Comparison of ENCODE assay signal across 20 cellular contexts in genomic region chr11:35255514-35255913, GRCh38.
DNase-seq lines count a peak whose midpoint lies in the region; ATAC-seq, FAIRE-seq and TF ChIP-seq lines count a peak whose summit lies in the region.
"Had no signal": no experiment of that assay in that cellular context is flagged by ENCODE, and none has a peak within 500 bp of the region (broad histone marks: within the 10 kb centered on the region; RNA-seq: fewer than 3 reads in every experiment).

No MANE protein-coding gene starts in this region.

- no peaks in the 10 kb centered on the region for H3K79me2 ChIP-seq in HepG2 (ENCODE audit: insufficient read depth, low read length)

- no peak overlapping the region for H3K9ac ChIP-seq in HepG2 (ENCODE audit: insufficient read depth, low read depth, low read length)
- H3K9ac ChIP-seq in colonic mucosa (ENCODE audit: low read depth in 2 of 2, low read length in 2 of 2): no peak overlapping the region
- H3K9ac ChIP-seq: BLaER1 had no signal

- FAIRE-seq in HepG2 (lab: Jason Lieb, UNC): no peak
- FAIRE-seq: GM12878, H1, HTR-8/SVneo had no signal

- no peak for TF ChIP-seq EP300 in HepG2 (IDR thresholded peaks at IDR 0.05; ENCODE audit: low read depth in 2 of 2, low read length in 2 of 2)
- no peak for TF ChIP-seq EP300 in HepG2 (CRISPR knock-in tag; IDR thresholded peaks at IDR 0.05; ENCODE audit: borderline replicate concordance)

- in situ Hi-C loops in HepG2 (cut with HindIII; ENCODE audit: extremely low pct_ligation_motif_present, low pct_unique_long_range_greater_than_20kb): no loop called here

- BruUV-seq in HepG2 (replicated peaks; lab: Mats Ljungman, UMichigan): no TSS peak

- TF ChIP-seq POLR2A in HepG2 (IDR thresholded peaks at IDR 0.05; ENCODE audit: insufficient read depth in 1 of 2, low read depth in 2 of 2, low read length in 2 of 2): no peak

- intact Hi-C loops in activated CD8-positive, alpha-beta T cell treated with anti-CD3 and anti-CD28 coated beads for 36 hours (cut with micrococcal nuclease): no loop called here
- intact Hi-C loops in HepG2 (cut with micrococcal nuclease; ENCODE audit: unreplicated experiment) (no loop called here), colonic mucosa (cut with DNase I) (no loop called here)

- H3K27me3 ChIP-seq in HepG2 (ENCODE audit: control insufficient read depth in 1 of 2, insufficient read depth in 2 of 2, low read length in 2 of 2) (no peaks in the 10 kb centered on the region), colonic mucosa (no peaks in the 10 kb centered on the region)
- H3K27me3 ChIP-seq: BLaER1 had no signal

- no peak overlapping the region for H2AFZ ChIP-seq in HepG2 (ENCODE audit: low read length)

- TF ChIP-seq RAD21 in HepG2 (CRISPR knock-in tag; IDR thresholded peaks at IDR 0.05): no peak

- H3K27me3 Mint-ChIP-seq in activated CD8-positive, alpha-beta T cell treated with anti-CD3 and anti-CD28 coated beads, Interleukin-2, amount 10 ng/mL, durations not matched to agents 7 days and 5 days (ENCODE audit: low read depth): peaks cover 3% of the 10 kb centered on the region
- H3K27me3 Mint-ChIP-seq in activated CD8-positive, alpha-beta T cell treated with anti-CD3 and anti-CD28 coated beads for 36 hours: peaks cover 2% of the 10 kb centered on the region
- no peaks in the 10 kb centered on the region for H3K27me3 Mint-ChIP-seq in T-helper 17 cell
- H3K27me3 Mint-ChIP-seq in T-helper 2 cell treated with Interferon-gamma antibody and Interleukin-4, amounts not matched to agents 5 μg/mL and 100 μg/mL, for 36 hours (ENCODE audit: low read depth): peaks cover 61% of the 10 kb centered on the region
- H3K27me3 Mint-ChIP-seq: CD8-positive, alpha-beta memory T cell had no signal

- H3K9me3 Mint-ChIP-seq in activated CD8-positive, alpha-beta T cell treated with anti-CD3 and anti-CD28 coated beads, Interleukin-2, amount 10 ng/mL, durations not matched to agents 7 days and 5 days (ENCODE audit: insufficient read depth): peaks cover 4% of the 10 kb centered on the region
- H3K9me3 Mint-ChIP-seq in activated CD8-positive, alpha-beta T cell treated with anti-CD3 and anti-CD28 coated beads for 36 hours: no peaks in the 10 kb centered on the region
- peaks cover 4% of the 10 kb centered on the region for H3K9me3 Mint-ChIP-seq in T-helper 2 cell treated with Interferon-gamma antibody and Interleukin-4, amounts not matched to agents 5 μg/mL and 100 μg/mL, for 36 hours
- H3K9me3 Mint-ChIP-seq: CD8-positive, alpha-beta memory T cell; H9 had no signal

- peak overlapping the region; percentile 14 for H3K27ac Mint-ChIP-seq in activated CD8-positive, alpha-beta T cell treated with anti-CD3 and anti-CD28 coated beads, Interleukin-2, amount 10 ng/mL, durations not matched to agents 7 days and 5 days
- H3K27ac Mint-ChIP-seq in activated CD8-positive, alpha-beta T cell treated with anti-CD3 and anti-CD28 coated beads for 36 hours: no peak overlapping the region
- peak overlapping the region; percentile 82 for H3K27ac Mint-ChIP-seq in T-helper 17 cell
- H3K27ac Mint-ChIP-seq in T-helper 2 cell treated with Interferon-gamma antibody and Interleukin-4, amounts not matched to agents 5 μg/mL and 100 μg/mL, for 36 hours: no peak overlapping the region
- H3K27ac Mint-ChIP-seq: H9 had no signal

- WGBS in HepG2 (ENCODE audit: low lambda C conversion rate): 87% methylated on average over 2 of the region's 2 CpGs

- peaks cover 38% of the 10 kb centered on the region for H3K4me1 Mint-ChIP-seq in activated CD8-positive, alpha-beta T cell treated with anti-CD3 and anti-CD28 coated beads, Interleukin-2, amount 10 ng/mL, durations not matched to agents 7 days and 5 days (ENCODE audit: low read depth)
- H3K4me1 Mint-ChIP-seq in activated CD8-positive, alpha-beta T cell treated with anti-CD3 and anti-CD28 coated beads for 36 hours (ENCODE audit: low read depth): peaks cover 33% of the 10 kb centered on the region
- H3K4me1 Mint-ChIP-seq in T-helper 17 cell: peaks cover 16% of the 10 kb centered on the region
- H3K4me1 Mint-ChIP-seq in T-helper 2 cell treated with Interferon-gamma antibody and Interleukin-4, amounts not matched to agents 5 μg/mL and 100 μg/mL, for 36 hours (ENCODE audit: low read depth): peaks cover 20% of the 10 kb centered on the region
- H3K4me1 Mint-ChIP-seq: H9 had no signal

- H3K27ac ChIP-seq in HepG2 (ENCODE audit: extremely low read length, insufficient read depth, low read length) (no peak overlapping the region), colonic mucosa (no peak overlapping the region)
- H3K27ac ChIP-seq: BLaER1 had no signal

- DNase-seq in activated CD8-positive, alpha-beta T cell treated with anti-CD3 and anti-CD28 coated beads, Interleukin-2, amount 10 ng/mL, durations not matched to agents 7 days and 5 days: no peak
- no peak for DNase-seq in activated CD8-positive, alpha-beta T cell treated with anti-CD3 and anti-CD28 coated beads for 36 hours
- no peak for DNase-seq in T-helper 17 cell
- DNase-seq in HepG2 (ENCODE audit: low spot score): no peak
- no peak for DNase-seq in NCI-H2227 treated with DMSO at 0.1 percent for 48 hours (lab: John Stamatoyannopoulos, UW)
- DNase-seq in T-helper 2 cell treated with Interferon-gamma antibody and Interleukin-4, amounts not matched to agents 5 μg/mL and 100 μg/mL, for 36 hours (ENCODE audit: low spot score): no peak
- no peak for DNase-seq in colonic mucosa
- DNase-seq: 8988T; CD8-positive, alpha-beta memory T cell; COR-L47; DMS 273 treated with DMSO at 0.1 percent for 48 hours; DMS53; DND-41; EL; H9 had no signal

- ATAC-seq in activated CD8-positive, alpha-beta T cell treated with anti-CD3 and anti-CD28 coated beads, Interleukin-2, amount 10 ng/mL, durations not matched to agents 7 days and 5 days: no peak
- no peak for ATAC-seq in activated CD8-positive, alpha-beta T cell treated with anti-CD3 and anti-CD28 coated beads for 36 hours
- ATAC-seq in T-helper 17 cell (no peak), HepG2 (no peak), GM18868 (IDR thresholded peaks at IDR 0.05; ENCODE audit: unreplicated experiment) (no peak)
- ATAC-seq: GM12878 had no signal

- no peaks in the 10 kb centered on the region for H3K4me1 ChIP-seq in HepG2 (ENCODE audit: insufficient read depth, low read length)
- no peaks in the 10 kb centered on the region for H3K4me1 ChIP-seq in colonic mucosa
- H3K4me1 ChIP-seq: BLaER1 had no signal

- H3K4me3 ChIP-seq in HepG2 (replicated peaks in 1 of 3; ENCODE audit: insufficient read depth in 1 of 3, low read depth in 2 of 3, low read length in 3 of 3): no peak overlapping the region
- H3K4me3 ChIP-seq in colonic mucosa: no peak overlapping the region
- H3K4me3 ChIP-seq: BLaER1, GM12878 had no signal

- no peak for TF ChIP-seq CTCF in activated CD8-positive, alpha-beta T cell treated with anti-CD3 and anti-CD28 coated beads for 36 hours (IDR thresholded peaks at IDR 0.05)
- TF ChIP-seq CTCF in HepG2 (CRISPR knock-in tag; IDR thresholded peaks at IDR 0.05) (no peak), colonic mucosa (IDR thresholded peaks at IDR 0.05) (no peak)

- POLR2A ChIA-PET in activated CD8-positive, alpha-beta T cell treated with anti-CD3 and anti-CD28 coated beads, Interleukin-2, amount 10 ng/mL, durations not matched to agents 7 days and 5 days (lab: Charles Lee): interaction anchor here (0.7 kb wide), 1 partner anchor 159 kb away, joined by 3 read pairs; no protein-coding TSS in a partner anchor
- POLR2A ChIA-PET in activated CD8-positive, alpha-beta T cell treated with anti-CD3 and anti-CD28 coated beads for 36 hours (lab: Charles Lee): no interaction called here
- POLR2A ChIA-PET in HepG2 (lab: Yijun Ruan, JAX): no interaction called here

- H4K20me1 ChIP-seq in HepG2 (ENCODE audit: insufficient read depth, low read length): no peaks in the 10 kb centered on the region
- H4K20me1 ChIP-seq: BLaER1 had no signal

- H3K9me3 ChIP-seq in T-helper 17 cell (ENCODE audit: control insufficient read depth, low read length, poor library complexity, severe bottlenecking) (no peaks in the 10 kb centered on the region), HepG2 (ENCODE audit: low read length) (no peaks in the 10 kb centered on the region), colonic mucosa (no peaks in the 10 kb centered on the region)
- H3K9me3 ChIP-seq: BLaER1 had no signal

- no peak overlapping the region for H3K4me3 Mint-ChIP-seq in activated CD8-positive, alpha-beta T cell treated with anti-CD3 and anti-CD28 coated beads, Interleukin-2, amount 10 ng/mL, durations not matched to agents 7 days and 5 days
- no peak overlapping the region for H3K4me3 Mint-ChIP-seq in activated CD8-positive, alpha-beta T cell treated with anti-CD3 and anti-CD28 coated beads for 36 hours
- no peak overlapping the region for H3K4me3 Mint-ChIP-seq in T-helper 17 cell
- H3K4me3 Mint-ChIP-seq in T-helper 2 cell treated with Interferon-gamma antibody and Interleukin-4, amounts not matched to agents 5 μg/mL and 100 μg/mL, for 36 hours: no peak overlapping the region
- H3K4me3 Mint-ChIP-seq: H9 had no signal

- H3K4me2 ChIP-seq in HepG2 (ENCODE audit: low read depth, low read length): no peak overlapping the region
- H3K4me2 ChIP-seq: BLaER1 had no signal

- H3K36me3 Mint-ChIP-seq in activated CD8-positive, alpha-beta T cell treated with anti-CD3 and anti-CD28 coated beads, Interleukin-2, amount 10 ng/mL, durations not matched to agents 7 days and 5 days (ENCODE audit: low read depth): peaks cover 19% of the 10 kb centered on the region
- no peaks in the 10 kb centered on the region for H3K36me3 Mint-ChIP-seq in activated CD8-positive, alpha-beta T cell treated with anti-CD3 and anti-CD28 coated beads for 36 hours (ENCODE audit: low read depth)
- H3K36me3 Mint-ChIP-seq in T-helper 17 cell (ENCODE audit: low read depth): no peaks in the 10 kb centered on the region
- H3K36me3 Mint-ChIP-seq in T-helper 2 cell treated with Interferon-gamma antibody and Interleukin-4, amounts not matched to agents 5 μg/mL and 100 μg/mL, for 36 hours (ENCODE audit: low read depth): peaks cover 5% of the 10 kb centered on the region

- CTCF ChIA-PET in activated CD8-positive, alpha-beta T cell treated with anti-CD3 and anti-CD28 coated beads, Interleukin-2, amount 10 ng/mL, durations not matched to agents 7 days and 5 days (lab: Charles Lee): interaction anchor here (1.3 to 2.6 kb wide), 3 partner anchors 10 to 18 kb away, joined by 7 to 10 read pairs (median 9); no protein-coding TSS in a partner anchor
- CTCF ChIA-PET in activated CD8-positive, alpha-beta T cell treated with anti-CD3 and anti-CD28 coated beads for 36 hours (lab: Charles Lee): interaction anchor here (4.3 kb wide), 1 partner anchor 18 kb away, joined by 19 read pairs; no protein-coding TSS in a partner anchor
- CTCF ChIA-PET in HepG2 (lab: Yijun Ruan, JAX; ENCODE audit: low intra/inter-chr PET ratio, low total read pairs): no interaction called here

- peaks cover 0 to 3% of the 10 kb centered on the region in 2 experiments; a peak in 2 of 5 replicates for H3K36me3 ChIP-seq in HepG2 (replicated peaks in 1 of 2; ENCODE audit: control insufficient read depth in 1 of 2, insufficient read depth in 2 of 2, low read length in 2 of 2)
- no peaks in the 10 kb centered on the region for H3K36me3 ChIP-seq in colonic mucosa
- H3K36me3 ChIP-seq: BLaER1 had no signal

TF ChIP-seq in HepG2, 621 proteins besides CTCF, POLR2A, EP300 and RAD21 (continues in another document):
- peak; percentile 27; the same call in 1 of the 2 replicates for TF ChIP-seq CEBPB (IDR thresholded peaks at IDR 0.05; ENCODE audit: borderline replicate concordance, low read depth, low read length)

Comparison
In these comparisons a context has a peak if more than half of its experiments do, and no peak if none do; other contexts are left out.
1. H3K27ac Mint-ChIP-seq: peak in activated CD8-positive, alpha-beta T cell treated with anti-CD3 and anti-CD28 coated beads, Interleukin-2, amount 10 ng/mL, durations not matched to agents 7 days and 5 days (single experiment) and T-helper 17 cell (single experiment); none in activated CD8-positive, alpha-beta T cell treated with anti-CD3 and anti-CD28 coated beads for 36 hours (single experiment) and T-helper 2 cell treated with Interferon-gamma antibody and Interleukin-4, amounts not matched to agents 5 μg/mL and 100 μg/mL, for 36 hours (single experiment).